In the genomic region with DNA sequence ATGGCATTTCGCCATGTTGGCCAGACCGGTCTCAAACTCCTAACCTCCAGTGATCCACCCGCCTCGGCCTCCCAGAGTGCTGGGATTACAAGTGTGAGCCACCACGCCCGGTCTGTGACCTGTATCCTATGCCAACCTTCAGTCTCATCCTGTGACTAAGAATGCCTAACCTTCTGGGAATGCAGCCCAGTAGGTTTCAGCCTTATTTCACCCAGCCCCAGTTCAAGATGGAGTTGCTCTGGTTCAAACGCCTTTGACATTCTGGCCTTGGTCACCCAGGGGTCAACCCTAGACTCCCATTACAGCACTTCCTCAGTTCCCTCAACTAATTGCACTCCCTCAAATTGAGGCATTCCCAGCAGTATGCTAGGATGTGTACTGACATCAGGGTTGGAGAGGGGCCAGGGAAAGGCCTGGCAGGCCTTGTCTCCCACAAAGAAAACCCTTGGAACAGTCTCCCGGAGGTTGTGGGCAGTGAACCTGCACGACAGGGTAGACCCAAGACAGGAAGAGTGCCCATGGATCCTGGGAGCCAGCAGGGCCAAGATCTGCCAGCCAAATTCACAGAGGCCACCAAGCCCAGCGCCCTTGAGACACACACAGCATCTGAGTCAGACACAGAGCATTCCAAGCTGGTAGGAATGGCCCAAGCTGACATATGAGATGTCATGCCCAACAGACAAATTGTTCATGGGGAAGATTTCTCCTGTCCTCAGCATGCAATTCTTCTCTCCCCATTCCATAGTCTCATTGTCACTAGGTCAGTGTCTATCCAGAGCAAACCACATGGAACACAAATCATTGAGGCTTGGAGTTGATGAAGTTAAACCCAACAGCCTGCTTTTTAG, we compare ENCODE assay signal across 10 cellular contexts. TPM values are rescaled to one million over a fixed set of nuclear protein-coding genes. Genes with fewer than 3 reads are reported as not detected.
A peak's percentile ranks its signal among the peaks of the same experiment; 100 is the strongest.
DNase-seq lines count a peak whose midpoint lies in the region; ATAC-seq and TF ChIP-seq lines count a peak whose summit lies in the region.
"Had no signal": no experiment of that assay in that cellular context is flagged by ENCODE, and none has a peak within 500 bp of the region (broad histone marks: within the 10 kb centered on the region; RNA-seq: fewer than 3 reads in every experiment).

No MANE protein-coding gene starts in this region.

- WGBS in lower leg skin, 2 donors, result 35 to 39% methylated on average over 10 of the region's 10 CpGs

- H3K4me3 ChIP-seq in coronary artery (no peak overlapping the region), lower leg skin (ENCODE audit: low read depth, poor library complexity, severe bottlenecking) (no peak overlapping the region)

- TF ChIP-seq CTCF in coronary artery (IDR thresholded peaks at IDR 0.05), result no peak
- no peak for TF ChIP-seq CTCF in lower leg skin (IDR thresholded peaks at IDR 0.05)
- TF ChIP-seq CTCF in GM10248 (IDR thresholded peaks at IDR 0.05; ENCODE audit: control extremely low read depth, extremely low read depth, low read depth, missing control alignments), result no peak

- DNase-seq in A172 (ENCODE audit: low spot score) (peak; percentile 57), LHCN-M2 (ENCODE audit: low read depth) (peak; percentile 75), coronary artery (ENCODE audit: low spot score) (no peak), lower leg skin (ENCODE audit: low spot score in 2 of 2) (peak; percentile 15 to 84), HuH-7.5 (ENCODE audit: low spot score) (no peak), GM10248 (ENCODE audit: extremely low spot score) (no peak)
- DNase-seq in activated CD8-positive, alpha-beta memory T cell treated with anti-CD3 and anti-CD28 coated beads, Interleukin-2, amount 50 U/mL, for 48 hours, result no peak
- DNase-seq: activated CD4-positive, alpha-beta T cell treated with anti-CD3 and anti-CD28 coated beads, Interleukin-2, amount 10 ng/mL, durations not matched to agents 24 days and 14 days; small intestine had no signal

- TF ChIP-seq POLR2A in lower leg skin (IDR thresholded peaks at IDR 0.05), result no peak

- POLR2A ChIA-PET in GM10248 (lab: Yijun Ruan, JAX), result no interaction called here

- no peak for ATAC-seq in GM21390 (IDR thresholded peaks at IDR 0.05; ENCODE audit: unreplicated experiment)

- intact Hi-C loops in lower leg skin (cut with DNase I; ENCODE audit: low total_unique reads), result no loop called here

- CTCF ChIA-PET in GM10248 (lab: Yijun Ruan, JAX), result interaction anchor here (1.7 kb wide), 1 partner anchor 19 kb away, joined by 3 read pairs; no protein-coding TSS in a partner anchor

- peak overlapping the region; percentile 18 to 70 for H3K27ac ChIP-seq in coronary artery

RNA-seq across cellular contexts. Expression of a gene that starts 24.9 kb away (rescaled TPM):
- 22.9 and 25.0 TPM in 2 replicates for total RNA-seq in A172 (2014; rRNA removed; shearing (Covaris generic))
- 23.5 and 25.7 TPM in 2 replicates for total RNA-seq in LHCN-M2 (2014; rRNA removed)
- 12.5 TPM for polyA plus RNA-seq in LHCN-M2 (2012)
- total RNA-seq in lower leg skin, result 10 to 100 TPM; 14.7 to 17.5 (median 15.7) TPM

Comparison
In these comparisons a context has a peak if more than half of its experiments do, and no peak if none do; other contexts are left out.
1. DNase-seq: peak in A172 (single experiment), LHCN-M2 (single experiment) and lower leg skin (2 of 2); none in coronary artery (single experiment), HuH-7.5 (single experiment), activated CD8-positive, alpha-beta memory T cell treated with anti-CD3 and anti-CD28 coated beads, Interleukin-2, amount 50 U/mL, for 48 hours (single experiment) and GM10248 (single experiment).